ENCODE assay signal across 21 cellular contexts in the genomic region with DNA sequence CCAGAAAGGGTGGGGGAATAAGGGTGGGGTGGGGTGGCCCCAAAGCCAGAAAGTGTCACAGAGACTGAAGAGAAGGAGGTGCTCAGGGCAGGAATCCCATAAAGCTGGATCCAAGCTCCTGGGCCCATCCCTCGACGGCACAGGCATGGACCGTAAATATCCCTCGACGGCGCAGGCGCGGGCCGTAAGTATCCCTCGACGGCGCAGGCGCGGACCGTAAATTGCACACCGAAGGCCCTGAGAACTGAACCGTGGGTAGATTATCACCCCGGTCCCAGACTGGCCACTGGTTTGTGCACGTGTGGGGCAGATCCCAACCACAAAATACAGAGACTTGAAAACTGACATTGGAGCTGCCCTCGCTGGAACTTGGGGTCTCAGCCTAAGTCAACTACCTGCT. TPM values are rescaled to one million over a fixed set of nuclear protein-coding genes. Genes with fewer than 3 reads are reported as not detected.
DNase-seq lines count a peak whose midpoint lies in the region; ATAC-seq and TF ChIP-seq lines count a peak whose summit lies in the region.
"Had no signal": no experiment of that assay in that cellular context is flagged by ENCODE, and none has a peak within 500 bp of the region (broad histone marks: within the 10 kb centered on the region; RNA-seq: fewer than 3 reads in every experiment).

No MANE protein-coding gene starts in this region.

- TF ChIP-seq POLR2A in gastrocnemius medialis (IDR thresholded peaks at IDR 0.05) = no peak

- H3K23ac ChIP-seq in mesendoderm (ENCODE audit: low read length) = no peak overlapping the region

- H3K4me3 Mint-ChIP-seq in chondrocyte (ENCODE audit: unreplicated experiment) = no peak overlapping the region
- H3K4me3 Mint-ChIP-seq: CD14-positive monocyte; CD4-positive, alpha-beta memory T cell had no signal

- no peaks in the 10 kb centered on the region for H3K79me2 ChIP-seq in mesendoderm (ENCODE audit: control insufficient read depth, insufficient read depth, low read length)

- no peak overlapping the region for H2AK5ac ChIP-seq in mesendoderm (ENCODE audit: low read length)

- no peak for TF ChIP-seq CTCF in chondrocyte (IDR thresholded peaks at IDR 0.05)
- no peak for TF ChIP-seq CTCF in gastrocnemius medialis (IDR thresholded peaks at IDR 0.05 in 4 of 5, conservative IDR thresholded peaks at IDR 0.05 in 1 of 5)
- TF ChIP-seq CTCF in GM10266 (IDR thresholded peaks at IDR 0.05; ENCODE audit: control insufficient read depth, insufficient read depth, low read depth, missing control alignments) = no peak

- H3K27ac Mint-ChIP-seq in chondrocyte (ENCODE audit: unreplicated experiment) = no peak overlapping the region
- H3K27ac Mint-ChIP-seq: CD14-positive monocyte had no signal

- H3K9me3 ChIP-seq in gastrocnemius medialis = no peaks in the 10 kb centered on the region
- H3K9me3 ChIP-seq: A549, HAP-1 had no signal

- DNase-seq in left ventricle myocardium superior (peak; percentile 8), cardiac septum (ENCODE audit: low spot score) (no peak), chondrocyte (ENCODE audit: low spot score) (peak; percentile 29), mesendoderm (no peak), gastrocnemius medialis (no peak), GM10266 (ENCODE audit: extremely low spot score) (no peak)
- DNase-seq: AML-193; CD4-positive, alpha-beta memory T cell; DMS153; DMS79; GDM1; GM23248 had no signal

- no peak overlapping the region for H2BK15ac ChIP-seq in mesendoderm (replicated peaks; ENCODE audit: low read depth)

- H3K27me3 Mint-ChIP-seq in chondrocyte (ENCODE audit: low read depth) = no peaks in the 10 kb centered on the region

- no CpG with 5 or more reads among the region's 20 CpGs for WGBS in mesendoderm (ENCODE audit: extremely low coverage, insufficient coverage, low lambda C conversion rate)

- H3K56ac ChIP-seq in mesendoderm (ENCODE audit: low read length) = no peak overlapping the region

- H3K18ac ChIP-seq in mesendoderm (ENCODE audit: low read length) = no peak overlapping the region

- intact Hi-C loops in left ventricle myocardium superior (cut with micrococcal nuclease) = no loop called here
- intact Hi-C loops in cardiac septum (cut with DNase I) = loop anchor here (10.0 kb wide), 1 partner anchor 288 kb away; no protein-coding TSS in a partner anchor
- intact Hi-C loops in gastrocnemius medialis (cut with DNase I; ENCODE audit: low total_unique reads) = loop anchor here (5.0 to 10.0 kb wide), 2 partner anchors 311 to 578 kb away; a partner anchor contains a TSS

- H3K36me3 Mint-ChIP-seq in chondrocyte (ENCODE audit: low read depth) = no peaks in the 10 kb centered on the region
- H3K36me3 Mint-ChIP-seq: CD14-positive monocyte; CD4-positive, alpha-beta memory T cell had no signal

- H3K4me3 ChIP-seq in mesendoderm (ENCODE audit: low read length) (no peak overlapping the region), gastrocnemius medialis (no peak overlapping the region)
- H3K4me3 ChIP-seq: A549, GM23248, HAP-1 had no signal

- no peak overlapping the region for H3K9ac ChIP-seq in mesendoderm (ENCODE audit: low read length)
- H3K9ac ChIP-seq: GM23248 had no signal

- ATAC-seq in left ventricle myocardium superior = no peak
- no peak for ATAC-seq in gastrocnemius medialis
- ATAC-seq in GM19463 (IDR thresholded peaks at IDR 0.05; ENCODE audit: unreplicated experiment) = no peak
- ATAC-seq in GM21619 (IDR thresholded peaks at IDR 0.05; ENCODE audit: unreplicated experiment) = no peak
- ATAC-seq: A549 had no signal

- H3K4me1 ChIP-seq in mesendoderm (ENCODE audit: control insufficient read depth, low read depth, low read length) (no peaks in the 10 kb centered on the region), gastrocnemius medialis (peaks cover 17 to 22% of the 10 kb centered on the region in 2 donors)
- H3K4me1 ChIP-seq: HAP-1 had no signal

- H3K27me3 ChIP-seq in mesendoderm (ENCODE audit: insufficient read depth, low read length, poor library complexity) (no peaks in the 10 kb centered on the region), gastrocnemius medialis (no peaks in the 10 kb centered on the region)

- H3K36me3 ChIP-seq in mesendoderm (ENCODE audit: control insufficient read depth, insufficient read depth, low read length) (no peaks in the 10 kb centered on the region), gastrocnemius medialis (no peaks in the 10 kb centered on the region)
- H3K36me3 ChIP-seq: HAP-1 had no signal

- peak overlapping the region; percentile 49 for H3K4ac ChIP-seq in mesendoderm (ENCODE audit: low read depth, low read length)

- H3K9me3 Mint-ChIP-seq in chondrocyte (ENCODE audit: low read depth) = no peaks in the 10 kb centered on the region
- H3K9me3 Mint-ChIP-seq: CD4-positive, alpha-beta memory T cell had no signal

- no peak overlapping the region for H4K8ac ChIP-seq in mesendoderm (ENCODE audit: low read depth, low read length)

- H3K4me1 Mint-ChIP-seq in chondrocyte (ENCODE audit: low read depth) = peaks cover 7% of the 10 kb centered on the region

- no peak overlapping the region for H2BK5ac ChIP-seq in mesendoderm (ENCODE audit: low read length)

- no peaks in the 10 kb centered on the region for H3K79me1 ChIP-seq in mesendoderm (ENCODE audit: low read length)

- no peak overlapping the region for H3K27ac ChIP-seq in mesendoderm (ENCODE audit: low read depth, low read length)
- peak overlapping the region; percentile 48 to 73 (median 59) for H3K27ac ChIP-seq in gastrocnemius medialis
- H3K27ac ChIP-seq: 22Rv1, A549, GM23248 had no signal

- H2BK120ac ChIP-seq in mesendoderm (ENCODE audit: low read depth, low read length) = no peak overlapping the region

- in situ Hi-C loops in gastrocnemius medialis (cut with MboI; ENCODE audit: low sequenced_read_pairs in 4 of 4) = loop anchor here in 2 of 4 donors (10.0 kb wide), 1 partner anchor 62 kb away; no protein-coding TSS in a partner anchor

- H4K5ac ChIP-seq in mesendoderm (ENCODE audit: low read length) = no peak overlapping the region

- no peak overlapping the region for H3K4me2 ChIP-seq in mesendoderm (ENCODE audit: low read length)
- H3K4me2 ChIP-seq: A549 had no signal

RNA-seq across cellular contexts. Expression of a gene that starts 41.3 kb away (rescaled TPM):
- not detected for total RNA-seq in left ventricle myocardium superior
- total RNA-seq in cardiac septum = 0.03 TPM
- total RNA-seq in chondrocyte = not detected in 3 replicates
- 0.24 TPM for polyA plus RNA-seq in mesendoderm (2013, experiment 1 of 2)
- 0.27 TPM for polyA plus RNA-seq in mesendoderm (2013, experiment 2 of 2)
- total RNA-seq in gastrocnemius medialis = under 1 TPM in 1 of 4 donors, not detected in 3; 0.27 TPM
- total RNA-seq: CD4-positive, alpha-beta memory T cell; Daoy; GM23248; H4 had no signal
- polyA plus RNA-seq: BJ; CD14-positive monocyte; CD4-positive, alpha-beta memory T cell; GM23248 had no signal

RNA-seq across cellular contexts. Expression of a gene that starts 55.3 kb away (rescaled TPM):
- total RNA-seq in left ventricle myocardium superior = 28.9 TPM
- 48.3 TPM for total RNA-seq in cardiac septum
- total RNA-seq in chondrocyte = 35.5 to 39.8 TPM (median 38.6 TPM) in 3 replicates
- polyA plus RNA-seq in mesendoderm (2013, experiment 1 of 2) = 10.7 TPM
- 10.4 TPM for polyA plus RNA-seq in mesendoderm (2013, experiment 2 of 2)
- total RNA-seq in gastrocnemius medialis = 10 to 100 TPM; 40.5 to 54.0 (median 49.3) TPM

Comparison
In these comparisons a context has a peak if more than half of its experiments do, and no peak if none do; other contexts are left out.
1. DNase-seq: peak in left ventricle myocardium superior (single experiment) and chondrocyte (single experiment); none in cardiac septum (single experiment), mesendoderm (single experiment), gastrocnemius medialis (0 of 2) and GM10266 (single experiment).